10 cellular contexts compared by ENCODE assay signal in the genomic region with DNA sequence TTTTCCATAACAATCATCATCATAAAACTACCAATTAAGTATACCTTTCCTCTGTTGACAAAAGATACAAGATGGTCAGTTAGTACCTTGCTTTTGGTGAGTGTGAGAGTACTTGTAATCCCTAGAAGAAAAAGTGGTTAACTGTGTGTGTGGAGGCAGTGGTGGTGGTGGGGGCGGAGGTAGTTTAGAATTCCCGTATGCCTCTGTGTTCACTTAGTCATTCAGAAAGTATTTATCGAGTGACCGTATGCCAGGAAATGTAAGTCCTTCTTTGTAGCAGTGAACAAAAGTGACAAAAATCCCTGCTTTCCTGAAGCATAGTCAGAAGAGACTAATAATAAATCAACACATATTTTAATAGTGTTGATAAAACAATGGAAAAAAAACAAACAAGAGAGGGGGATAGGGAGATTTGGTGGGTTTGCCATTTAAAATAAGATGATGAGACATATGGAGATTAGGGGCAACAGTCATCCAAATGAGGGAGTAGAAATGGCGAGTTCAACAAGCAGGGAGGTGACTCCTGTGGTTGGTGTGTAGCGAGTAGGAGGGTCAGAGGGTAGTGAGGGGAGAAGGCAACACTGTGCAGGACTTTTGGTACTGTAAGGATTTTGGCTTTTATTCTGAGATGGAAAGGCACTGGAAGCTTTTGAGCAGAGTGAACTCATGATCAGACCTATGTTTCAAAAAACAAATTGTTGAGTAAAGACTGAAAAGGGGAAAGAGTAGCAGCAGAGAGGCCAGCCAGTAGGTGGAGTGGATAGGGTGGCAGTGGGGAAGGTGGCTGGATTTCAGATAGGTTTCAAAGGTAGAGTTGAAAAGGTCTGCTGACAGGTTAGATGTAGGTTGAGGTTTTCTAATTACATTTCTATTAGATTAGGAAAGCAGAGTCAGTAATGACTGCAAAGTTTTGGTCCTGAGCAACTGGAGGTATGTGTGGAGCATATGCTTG. TPM values are rescaled to one million over a fixed set of nuclear protein-coding genes. Genes with fewer than 3 reads are reported as not detected.
DNase-seq lines count a peak whose midpoint lies in the region; ATAC-seq, FAIRE-seq and TF ChIP-seq lines count a peak whose summit lies in the region.
"Had no signal": no experiment of that assay in that cellular context is flagged by ENCODE, and none has a peak within 500 bp of the region (broad histone marks: within the 10 kb centered on the region; RNA-seq: fewer than 3 reads in every experiment).

No MANE protein-coding gene starts in this region.

- no peak overlapping the region for H2AK9ac ChIP-seq in IMR-90 (replicated peaks; ENCODE audit: low read depth, low read length, poor library complexity)

- H3K9ac ChIP-seq in IMR-90 (ENCODE audit: low read depth, low read length) (no peak overlapping the region), H1 (replicated peaks in 1 of 4; ENCODE audit: extremely low read depth in 1 of 4, low read depth in 3 of 4, low read length in 3 of 4) (no peak overlapping the region)

- H2BK15ac ChIP-seq in IMR-90 (ENCODE audit: low read depth, low read length): peak overlapping the region; percentile 94; the same call in 2 of the 3 replicates
- no peak overlapping the region for H2BK15ac ChIP-seq in H1 (ENCODE audit: low read length)

- H3K4me3 ChIP-seq in IMR-90 (ENCODE audit: insufficient read depth, low read depth, low read length): no peak overlapping the region
- H3K4me3 ChIP-seq in H1 (ENCODE audit: extremely low read depth in 1 of 4, insufficient read depth in 2 of 4, low read depth in 3 of 4, low read length in 4 of 4): no peak overlapping the region
- no peak overlapping the region for H3K4me3 ChIP-seq in skeletal muscle cell (ENCODE audit: low read depth, low read length)

- H3K79me2 ChIP-seq in H1 (ENCODE audit: control insufficient read depth in 1 of 2, insufficient read depth in 2 of 2, low read length in 2 of 2): no peaks in the 10 kb centered on the region

- dilution Hi-C loops in IMR-90 (cut with HindIII; ENCODE audit: low sequenced_read_pairs, unreplicated experiment): no loop called here

- H3K56ac ChIP-seq in IMR-90 (ENCODE audit: extremely low read depth, insufficient read depth, low read length) (peak overlapping the region; percentile 68; the same call in 1 of the 2 replicates), H1 (replicated peaks; ENCODE audit: insufficient read length, low read depth, low read length) (no peak overlapping the region)

- H3K23me2 ChIP-seq in H1 (ENCODE audit: low read depth, low read length): no peaks in the 10 kb centered on the region

- intact Hi-C loops in IMR-90 (cut with micrococcal nuclease): no loop called here

- TF ChIP-seq RAD21 in IMR-90 (IDR thresholded peaks at IDR 0.05; ENCODE audit: low read length) (no peak), H1 (IDR thresholded peaks at IDR 0.05 in 1 of 2, conservative IDR thresholded peaks at IDR 0.05 in 1 of 2; ENCODE audit: low read depth in 2 of 2, low read length in 2 of 2) (peak; percentile 11 to 33; a peak in 1 of 4 replicates)

- ATAC-seq in GM19351 (IDR thresholded peaks at IDR 0.05; ENCODE audit: unreplicated experiment) (peak; percentile 62), IMR-90 (ENCODE audit: low read depth) (peak; percentile 90), HG03354 (IDR thresholded peaks at IDR 0.05; ENCODE audit: poor library complexity, severe bottlenecking, unreplicated experiment) (no peak)
- ATAC-seq in activated CD4-positive, CD25-positive, alpha-beta regulatory T cell treated with anti-CD3 and anti-CD28 coated beads, Interleukin-2, amount 50 U/mL, for 24 hours: no peak

- H3K27me3 ChIP-seq in IMR-90 (ENCODE audit: control insufficient read depth, insufficient read depth, low read length): no peaks in the 10 kb centered on the region
- peaks cover 0 to 1% (median 0%) of the 10 kb centered on the region in 4 experiments; a peak in 1 of 7 replicates for H3K27me3 ChIP-seq in H1 (replicated peaks in 1 of 4; ENCODE audit: control insufficient read depth in 3 of 4, extremely low read depth in 1 of 4, insufficient read depth in 3 of 4, low read length in 3 of 4)

- H3K18ac ChIP-seq in IMR-90 (ENCODE audit: low read depth, low read length): peak overlapping the region; percentile 96
- H3K18ac ChIP-seq in H1 (ENCODE audit: extremely low read depth, low read length): no peak overlapping the region

- TF ChIP-seq POLR2A in IMR-90 (IDR thresholded peaks at IDR 0.05; ENCODE audit: low read depth, low read length) (no peak), H1 (IDR thresholded peaks at IDR 0.05; ENCODE audit: control extremely low read depth in 1 of 2, low read depth in 2 of 2, low read length in 2 of 2) (no peak)

- TF ChIP-seq CTCF in IMR-90 (conservative IDR thresholded peaks at IDR 0.05; ENCODE audit: low read depth, low read length) (no peak), H1 (IDR thresholded peaks at IDR 0.05; ENCODE audit: control extremely low read depth in 1 of 3, insufficient read depth in 1 of 3, low read depth in 1 of 3, low read length in 3 of 3) (peak; percentile 1 to 30 (median 13); a peak in 2 of 4 replicates)

- H3K36me3 ChIP-seq in IMR-90 (ENCODE audit: control insufficient read depth, insufficient read depth, low read length): peaks cover 3% of the 10 kb centered on the region
- peaks cover 0 to 7% (median 5%) of the 10 kb centered on the region in 4 experiments; a peak in 3 of 8 replicates for H3K36me3 ChIP-seq in H1 (ENCODE audit: control insufficient read depth in 2 of 4, insufficient read depth in 4 of 4, low read length in 3 of 4)

- H3K14ac ChIP-seq in IMR-90 (replicated peaks; ENCODE audit: low read depth, low read length): peak overlapping the region; percentile 80
- no peak overlapping the region for H3K14ac ChIP-seq in H1 (ENCODE audit: insufficient read length)

- peak; percentile 89 for DNase-seq in IMR-90
- DNase-seq in H1 (ENCODE audit: low read depth in 1 of 2, low spot score in 2 of 2): no peak
- peak; percentile 72 for DNase-seq in skeletal muscle cell (ENCODE audit: low read depth)
- DNase-seq in SKM-1 (lab: John Stamatoyannopoulos, UW; ENCODE audit: unreplicated experiment): no peak
- DNase-seq in Ammon's horn (ENCODE audit: low spot score): no peak
- DNase-seq: activated CD4-positive, alpha-beta T cell treated with anti-CD3 and anti-CD28 coated beads for 48 hours; stimulated activated CD4-positive, alpha-beta T cell treated with anti-CD3 and anti-CD28 coated beads, Interleukin-4, amount 100 ng/mL, for 24 hours had no signal

- H3K27ac ChIP-seq in IMR-90 (ENCODE audit: insufficient read depth, low read length): peak overlapping the region; percentile 76
- H3K27ac ChIP-seq in H1 (ENCODE audit: low read depth, low read length): no peak overlapping the region

- peak overlapping the region; percentile 97; the same call in 1 of the 2 replicates for H2AK5ac ChIP-seq in IMR-90 (ENCODE audit: low read depth, low read length)
- H2AK5ac ChIP-seq in H1 (ENCODE audit: low read depth, low read length): no peak overlapping the region

- FAIRE-seq in H1 (lab: Jason Lieb, UNC): no peak

- H3K4ac ChIP-seq in IMR-90 (ENCODE audit: low read depth, low read length) (peak overlapping the region; percentile 97), H1 (replicated peaks; ENCODE audit: insufficient read length, low read depth, low read length) (no peak overlapping the region)

- POLR2A ChIA-PET in IMR-90 (lab: Charles Lee; ENCODE audit: unreplicated experiment) (no interaction called here), H1 (lab: Charles Lee; ENCODE audit: partially characterized antibody) (no interaction called here)

- peak overlapping the region; percentile 87; the same call in 1 of the 2 replicates for H4K5ac ChIP-seq in IMR-90 (ENCODE audit: low read depth, low read length)
- no peak overlapping the region for H4K5ac ChIP-seq in H1 (ENCODE audit: insufficient read length, low read depth, low read length)

- peak overlapping the region; percentile 58 to 92; a peak in 3 of 4 replicates for H4K8ac ChIP-seq in IMR-90 (ENCODE audit: low read depth in 2 of 2, low read length in 2 of 2)
- no peak overlapping the region for H4K8ac ChIP-seq in H1 (ENCODE audit: extremely low read depth, insufficient read depth, low read length)

- H2BK12ac ChIP-seq in H1 (ENCODE audit: low read depth, low read length): no peak overlapping the region

- BruUV-seq in IMR-90 (replicated peaks; lab: Mats Ljungman, UMichigan): no TSS peak

- H4K20me1 ChIP-seq in IMR-90 (ENCODE audit: insufficient read depth, low read length): no peaks in the 10 kb centered on the region
- no peaks in the 10 kb centered on the region for H4K20me1 ChIP-seq in H1 (replicated peaks in 1 of 2; ENCODE audit: control insufficient read depth in 1 of 2, insufficient read depth in 2 of 2, low read length in 2 of 2)

- H3K23ac ChIP-seq in IMR-90 (ENCODE audit: low read depth, low read length): peak overlapping the region; percentile 73; the same call in 1 of the 2 replicates
- no peak overlapping the region for H3K23ac ChIP-seq in H1 (ENCODE audit: insufficient read length)

- H2BK5ac ChIP-seq in IMR-90 (ENCODE audit: low read depth, low read length, poor library complexity, severe bottlenecking) (peak overlapping the region; percentile 94), H1 (ENCODE audit: low read depth, low read length) (no peak overlapping the region)

- H2BK20ac ChIP-seq in IMR-90 (ENCODE audit: low read depth, low read length) (peak overlapping the region; percentile 97), H1 (ENCODE audit: low read length) (no peak overlapping the region)

- H3K9me3 ChIP-seq in IMR-90 (ENCODE audit: control insufficient read depth, insufficient read depth, low read length) (no peaks in the 10 kb centered on the region), H1 (ENCODE audit: insufficient read depth in 2 of 2, low read depth in 1 of 2, low read length in 1 of 2) (no peaks in the 10 kb centered on the region)

- CTCF ChIA-PET in IMR-90 (lab: Yijun Ruan, JAX) (interaction anchor here (0.6 kb wide), 1 partner anchor 102 kb away, joined by 8 read pairs; no protein-coding TSS in a partner anchor), H1 (lab: Charles Lee; ENCODE audit: partially characterized antibody) (no interaction called here)

- 83% methylated on average over 1 of the region's 6 CpGs; no CpG with 5 or more reads in 1 of the 2 experiments for WGBS in IMR-90 (ENCODE audit: extremely low coverage in 2 of 2, insufficient read length in 1 of 2), 2 experiments
- 84% methylated on average over 6 of the region's 6 CpGs; no CpG with 5 or more reads in 1 of the 2 experiments for WGBS in H1 (ENCODE audit: extremely low coverage in 1 of 2, insufficient coverage in 1 of 2, insufficient read length in 1 of 2, insufficient replicate concordance in 2 of 2, low coverage in 1 of 2, low lambda C conversion rate in 2 of 2, missing lambda C conversion rate in 1 of 2), 2 experiments

- H3K4me2 ChIP-seq in IMR-90 (ENCODE audit: low read depth, low read length) (peak overlapping the region; percentile 21; the same call in 1 of the 2 replicates), H1 (ENCODE audit: insufficient read depth in 1 of 2, low read depth in 2 of 2, low read length in 2 of 2) (no peak overlapping the region)

- H3K79me1 ChIP-seq in IMR-90 (ENCODE audit: low read depth in 1 of 2, low read length in 2 of 2) (peaks cover 0 to 3% of the 10 kb centered on the region in 2 experiments; a peak in 1 of 4 replicates), H1 (ENCODE audit: low read depth, low read length) (no peaks in the 10 kb centered on the region)

- in situ Hi-C loops in IMR-90 (cut with MboI; ENCODE audit: low sequenced_read_pairs): no loop called here

- H4K91ac ChIP-seq in IMR-90 (ENCODE audit: insufficient read depth, low read depth, low read length) (peak overlapping the region; percentile 95), H1 (replicated peaks; ENCODE audit: insufficient read length, low read length) (no peak overlapping the region)

- peaks cover 8% of the 10 kb centered on the region; the same call in 1 of the 2 replicates for H3K4me1 ChIP-seq in IMR-90 (ENCODE audit: control insufficient read depth, insufficient read depth, low read length)
- no peaks in the 10 kb centered on the region for H3K4me1 ChIP-seq in H1 (replicated peaks in 1 of 4; ENCODE audit: control insufficient read depth in 3 of 4, insufficient read depth in 4 of 4, low read length in 3 of 4)

- TF ChIP-seq EP300 in H1 (IDR thresholded peaks at IDR 0.05; ENCODE audit: borderline replicate concordance in 1 of 2, low read depth in 2 of 2, low read length in 2 of 2): no peak

- H2AFZ ChIP-seq in IMR-90 (replicated peaks; ENCODE audit: low read length, poor library complexity) (peak overlapping the region; percentile 71), H1 (ENCODE audit: low read length) (no peak overlapping the region)

- H3K9me1 ChIP-seq in IMR-90 (ENCODE audit: insufficient read depth, low read length): peaks cover 5% of the 10 kb centered on the region; the same call in 1 of the 2 replicates

- H2BK120ac ChIP-seq in IMR-90 (ENCODE audit: low read depth, low read length) (peak overlapping the region; percentile 97), H1 (replicated peaks; ENCODE audit: low read depth, low read length) (no peak overlapping the region)

RNA-seq across cellular contexts. Expression of gene SIM1, which starts 40.3 kb away (rescaled TPM):
- not detected in 2 replicates for total RNA-seq in IMR-90 (2012; rRNA removed)
- not detected in 2 replicates for polyA plus RNA-seq in IMR-90 (2012; rRNA removed)
- not detected in 2 replicates for polyA plus RNA-seq in IMR-90 (2012; cell fraction: cytosol; rRNA removed)
- polyA plus RNA-seq in IMR-90 (2012; cell fraction: nucleus; rRNA removed; ENCODE audit: low replicate concordance): not detected in 2 replicates
- total RNA-seq in H1 (2021; fragmentation: NEBNext Ultra II Directional; extraction: Animal tissue kit (Norgen Biotek cat#: 25700)): 0.39 and 0.61 TPM in 2 replicates
- polyA plus RNA-seq in H1 (2011; rRNA removed): 0.02 and 0.09 TPM in 2 replicates
- polyA plus RNA-seq in H1 (2011; cell fraction: cytosol; rRNA removed): 0.03 TPM
- 0.11 TPM for polyA plus RNA-seq in H1 (2011; cell fraction: nucleus; rRNA removed)
- 0.03 to 0.11 TPM (median 0.06 TPM) in 3 of 4 replicates, not detected in the other for polyA plus RNA-seq in H1 (2012, experiment 1 of 2)
- not detected for polyA plus RNA-seq in H1 (2012, experiment 2 of 2)
- 0.16 TPM for polyA plus RNA-seq in H1 (2013, experiment 1 of 2)
- polyA plus RNA-seq in H1 (2013, experiment 2 of 2): 0.17 TPM
- 0.10 and 0.13 TPM in 2 replicates for polyA minus RNA-seq in H1 (2011; rRNA and poly(A)+ RNA removed)
- not detected for polyA minus RNA-seq in H1 (2011; cell fraction: cytosol; rRNA and poly(A)+ RNA removed)
- polyA minus RNA-seq in H1 (2011; cell fraction: nucleus; rRNA and poly(A)+ RNA removed): 0.80 TPM

Comparison
In these comparisons a context has a peak if more than half of its experiments do, and no peak if none do; other contexts are left out.
1. ATAC-seq: peak in GM19351 (single experiment) and IMR-90 (single experiment); none in activated CD4-positive, CD25-positive, alpha-beta regulatory T cell treated with anti-CD3 and anti-CD28 coated beads, Interleukin-2, amount 50 U/mL, for 24 hours (0 of 2) and HG03354 (single experiment).
2. DNase-seq: peak in IMR-90 (single experiment) and skeletal muscle cell (single experiment); none in H1 (0 of 2), SKM-1 (single experiment) and Ammon's horn (single experiment).